In the genomic region with DNA sequence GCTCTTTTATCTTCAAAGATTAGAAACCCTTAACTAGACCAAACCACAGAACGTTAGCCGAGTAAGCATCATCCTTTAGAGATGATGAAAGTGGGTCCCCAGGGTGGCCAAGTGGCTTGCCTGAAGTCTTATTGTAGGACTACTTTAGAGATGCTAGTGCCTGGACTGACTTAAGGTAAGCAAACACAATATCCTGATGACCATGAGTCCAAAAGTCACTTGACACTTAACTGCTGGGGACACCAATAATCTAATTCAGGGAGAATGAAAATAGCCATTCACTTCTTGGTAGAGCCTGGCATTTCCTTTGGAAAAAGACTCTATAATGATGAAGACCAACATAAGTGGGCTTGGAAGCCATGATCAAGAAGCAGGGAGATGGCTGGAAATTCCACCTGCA, we compare ENCODE assay signal across 18 cellular contexts.
DNase-seq lines count a peak whose midpoint lies in the region; ATAC-seq, FAIRE-seq and TF ChIP-seq lines count a peak whose summit lies in the region.
"Had no signal": no experiment of that assay in that cellular context is flagged by ENCODE, and none has a peak within 500 bp of the region (broad histone marks: within the 10 kb centered on the region; RNA-seq: fewer than 3 reads in every experiment).

No MANE protein-coding gene starts in this region.

- no peaks in the 10 kb centered on the region for H3K79me2 ChIP-seq in SK-N-SH (ENCODE audit: insufficient read depth)

- H3K27me3 ChIP-seq in small intestine (ENCODE audit: control insufficient read depth in 2 of 2, insufficient read depth in 2 of 2, low read length in 2 of 2), result no peaks in the 10 kb centered on the region
- no peaks in the 10 kb centered on the region for H3K27me3 ChIP-seq in SK-N-SH (ENCODE audit: insufficient read depth)
- no peaks in the 10 kb centered on the region for H3K27me3 ChIP-seq in suprapubic skin
- H3K27me3 ChIP-seq: BE2C had no signal

- TF ChIP-seq POLR2A in NB4 (IDR thresholded peaks at IDR 0.05; ENCODE audit: extremely low read depth, insufficient read length) (no peak), suprapubic skin (IDR thresholded peaks at IDR 0.05) (no peak)

- TF ChIP-seq EP300 in SK-N-SH (IDR thresholded peaks at IDR 0.05; ENCODE audit: borderline replicate concordance in 1 of 2, low read depth in 1 of 2, low read length in 1 of 2) (no peak), suprapubic skin (IDR thresholded peaks at IDR 0.05) (no peak)

- POLR2A ChIA-PET in SK-N-SH (lab: Yijun Ruan, JAX), result no interaction called here

- H3K9me3 ChIP-seq in small intestine (ENCODE audit: control insufficient read depth, low read depth) (no peaks in the 10 kb centered on the region), SK-N-SH (no peaks in the 10 kb centered on the region), suprapubic skin (no peaks in the 10 kb centered on the region)
- H3K9me3 ChIP-seq: BE2C, HAP-1 had no signal

- DNase-seq in NB4 (ENCODE audit: low read depth) (peak; percentile 70), left colon (no peak), small intestine (peak; percentile 29), SK-N-SH (no peak), suprapubic skin (ENCODE audit: low spot score in 2 of 2) (no peak)
- DNase-seq in stimulated activated CD4-positive, alpha-beta T cell treated with anti-CD3 and anti-CD28 coated beads, Interleukin-4, amount 100 ng/mL, for 24 hours, result no peak
- DNase-seq: ACHN; BE2C; Calu3; CD4-positive, alpha-beta memory T cell; DMS79 treated with DMSO at 0.1 percent for 48 hours; GM23248; IMR-90; KBM-7 had no signal

- H2AFZ ChIP-seq in SK-N-SH (ENCODE audit: low read depth), result no peak overlapping the region
- H2AFZ ChIP-seq: GM23248 had no signal

- no peak overlapping the region for H3K9ac ChIP-seq in SK-N-SH
- H3K9ac ChIP-seq: GM23248 had no signal

- H4K20me1 ChIP-seq in SK-N-SH (ENCODE audit: insufficient read depth), result no peaks in the 10 kb centered on the region

- peaks cover 2 to 3% of the 10 kb centered on the region in 2 donors for H3K4me1 ChIP-seq in small intestine (ENCODE audit: control insufficient read depth in 2 of 2, insufficient read depth in 1 of 2, low read depth in 1 of 2, low read length in 1 of 2)
- H3K4me1 ChIP-seq in SK-N-SH (ENCODE audit: control insufficient read depth in 1 of 2, insufficient read depth in 2 of 2, low read depth in 1 of 2, low read length in 1 of 2), result no peaks in the 10 kb centered on the region; a peak in 1 of 4 replicates
- peaks cover 5% of the 10 kb centered on the region for H3K4me1 ChIP-seq in suprapubic skin
- H3K4me1 ChIP-seq: BE2C, HAP-1 had no signal

- no peak for FAIRE-seq in small intestine (lab: Jason Lieb, UNC)
- FAIRE-seq: A204.1, GM12878 had no signal

- H3K4me3 ChIP-seq in NB4 (ENCODE audit: low read depth, low read length) (no peak overlapping the region), small intestine (ENCODE audit: low read depth in 1 of 2, low read length in 2 of 2) (no peak overlapping the region), SK-N-SH (ENCODE audit: low read depth in 2 of 2, low read length in 1 of 2) (no peak overlapping the region), suprapubic skin (no peak overlapping the region)
- H3K4me3 ChIP-seq: GM12878, GM23248, HAP-1 had no signal

- peak; percentile 64 for ATAC-seq in left colon
- no peak for ATAC-seq in HG02970 (IDR thresholded peaks at IDR 0.05; ENCODE audit: low FRiP score, unreplicated experiment)
- ATAC-seq: GM12878 had no signal

- no peak overlapping the region for H3K4me2 ChIP-seq in SK-N-SH

- TF ChIP-seq RAD21 in SK-N-SH (IDR thresholded peaks at IDR 0.05; ENCODE audit: low read length), result no peak

- CTCF ChIA-PET in SK-N-SH (lab: Yijun Ruan, JAX), result no interaction called here

- no peaks in the 10 kb centered on the region for H3F3A ChIP-seq in SK-N-SH (replicated peaks; ENCODE audit: insufficient read depth)

- H3K27ac ChIP-seq in small intestine (ENCODE audit: low read depth in 1 of 2, low read length in 1 of 2), result no peak overlapping the region
- no peak overlapping the region for H3K27ac ChIP-seq in SK-N-SH (ENCODE audit: low read depth in 2 of 2, low read length in 1 of 2)
- H3K27ac ChIP-seq in suprapubic skin, result no peak overlapping the region
- H3K27ac ChIP-seq: GM23248 had no signal

- 55 to 75% (median 73%) methylated on average over 2 of the region's 2 CpGs for WGBS in small intestine, 3 donors
- WGBS in SK-N-SH (ENCODE audit: low lambda C conversion rate), result 72% methylated on average over 2 of the region's 2 CpGs
- 47% methylated on average over 2 of the region's 2 CpGs for WGBS in suprapubic skin

- no peak for TF ChIP-seq CTCF in NB4 (IDR thresholded peaks at IDR 0.05; ENCODE audit: low read depth, low read length)
- no peak for TF ChIP-seq CTCF in SK-N-SH (IDR thresholded peaks at IDR 0.05)
- no peak for TF ChIP-seq CTCF in suprapubic skin (IDR thresholded peaks at IDR 0.05)

- no peaks in the 10 kb centered on the region for H3K9me2 ChIP-seq in SK-N-SH

- no peaks in the 10 kb centered on the region for H3K36me3 ChIP-seq in small intestine (ENCODE audit: control insufficient read depth in 2 of 2, insufficient read depth in 2 of 2, low read length in 2 of 2)
- H3K36me3 ChIP-seq in SK-N-SH (replicated peaks in 1 of 2; ENCODE audit: control insufficient read depth in 1 of 2, insufficient read depth in 2 of 2, low read length in 1 of 2), result no peaks in the 10 kb centered on the region
- H3K36me3 ChIP-seq in suprapubic skin, result no peaks in the 10 kb centered on the region
- H3K36me3 ChIP-seq: BE2C, HAP-1 had no signal

- intact Hi-C loops in left colon (cut with DNase I, micrococcal nuclease), result no loop called here

TF ChIP-seq in SK-N-SH, 30 proteins besides CTCF, POLR2A, EP300 and RAD21 (continues in another document):
- TF ChIP-seq TEAD4 (IDR thresholded peaks at IDR 0.05; ENCODE audit: borderline replicate concordance, insufficient read depth) (no peak), JUND (IDR thresholded peaks at IDR 0.05) (no peak), MEF2A (IDR thresholded peaks at IDR 0.05; ENCODE audit: borderline replicate concordance, low read depth) (no peak), GATA2 (CRISPR knock-in tag; IDR thresholded peaks at IDR 0.05) (no peak), GABPA (IDR thresholded peaks at IDR 0.05; ENCODE audit: low read depth) (no peak), FOXM1 (IDR thresholded peaks at IDR 0.05; ENCODE audit: low read depth) (no peak), FOSL2 (IDR thresholded peaks at IDR 0.05; ENCODE audit: borderline replicate concordance, low read depth) (no peak), NRF1 (IDR thresholded peaks at IDR 0.05; ENCODE audit: low read depth, low read length) (no peak), FOXJ3 (CRISPR knock-in tag; IDR thresholded peaks at IDR 0.05) (no peak), ELF1 (IDR thresholded peaks at IDR 0.05) (no peak), CHD2 (IDR thresholded peaks at IDR 0.05; ENCODE audit: low read length, partially characterized antibody) (no peak)
- TF ChIP-seq, protein P1, sequence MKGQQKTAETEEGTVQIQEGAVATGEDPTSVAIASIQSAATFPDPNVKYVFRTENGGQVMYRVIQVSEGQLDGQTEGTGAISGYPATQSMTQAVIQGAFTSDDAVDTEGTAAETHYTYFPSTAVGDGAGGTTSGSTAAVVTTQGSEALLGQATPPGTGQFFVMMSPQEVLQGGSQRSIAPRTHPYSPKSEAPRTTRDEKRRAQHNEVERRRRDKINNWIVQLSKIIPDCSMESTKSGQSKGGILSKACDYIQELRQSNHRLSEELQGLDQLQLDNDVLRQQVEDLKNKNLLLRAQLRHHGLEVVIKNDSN (IDR thresholded peaks at IDR 0.05; ENCODE audit: borderline replicate concordance, low read depth), result no peak
- TF ChIP-seq, protein P2, sequence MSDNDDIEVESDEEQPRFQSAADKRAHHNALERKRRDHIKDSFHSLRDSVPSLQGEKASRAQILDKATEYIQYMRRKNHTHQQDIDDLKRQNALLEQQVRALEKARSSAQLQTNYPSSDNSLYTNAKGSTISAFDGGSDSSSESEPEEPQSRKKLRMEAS (IDR thresholded peaks at IDR 0.05; ENCODE audit: low read depth), result no peak
- TF ChIP-seq, protein P3, sequence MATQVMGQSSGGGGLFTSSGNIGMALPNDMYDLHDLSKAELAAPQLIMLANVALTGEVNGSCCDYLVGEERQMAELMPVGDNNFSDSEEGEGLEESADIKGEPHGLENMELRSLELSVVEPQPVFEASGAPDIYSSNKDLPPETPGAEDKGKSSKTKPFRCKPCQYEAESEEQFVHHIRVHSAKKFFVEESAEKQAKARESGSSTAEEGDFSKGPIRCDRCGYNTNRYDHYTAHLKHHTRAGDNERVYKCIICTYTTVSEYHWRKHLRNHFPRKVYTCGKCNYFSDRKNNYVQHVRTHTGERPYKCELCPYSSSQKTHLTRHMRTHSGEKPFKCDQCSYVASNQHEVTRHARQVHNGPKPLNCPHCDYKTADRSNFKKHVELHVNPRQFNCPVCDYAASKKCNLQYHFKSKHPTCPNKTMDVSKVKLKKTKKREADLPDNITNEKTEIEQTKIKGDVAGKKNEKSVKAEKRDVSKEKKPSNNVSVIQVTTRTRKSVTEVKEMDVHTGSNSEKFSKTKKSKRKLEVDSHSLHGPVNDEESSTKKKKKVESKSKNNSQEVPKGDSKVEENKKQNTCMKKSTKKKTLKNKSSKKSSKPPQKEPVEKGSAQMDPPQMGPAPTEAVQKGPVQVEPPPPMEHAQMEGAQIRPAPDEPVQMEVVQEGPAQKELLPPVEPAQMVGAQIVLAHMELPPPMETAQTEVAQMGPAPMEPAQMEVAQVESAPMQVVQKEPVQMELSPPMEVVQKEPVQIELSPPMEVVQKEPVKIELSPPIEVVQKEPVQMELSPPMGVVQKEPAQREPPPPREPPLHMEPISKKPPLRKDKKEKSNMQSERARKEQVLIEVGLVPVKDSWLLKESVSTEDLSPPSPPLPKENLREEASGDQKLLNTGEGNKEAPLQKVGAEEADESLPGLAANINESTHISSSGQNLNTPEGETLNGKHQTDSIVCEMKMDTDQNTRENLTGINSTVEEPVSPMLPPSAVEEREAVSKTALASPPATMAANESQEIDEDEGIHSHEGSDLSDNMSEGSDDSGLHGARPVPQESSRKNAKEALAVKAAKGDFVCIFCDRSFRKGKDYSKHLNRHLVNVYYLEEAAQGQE (IDR thresholded peaks at IDR 0.05; ENCODE audit: low read depth, low read length), result no peak

Comparison
In these comparisons a context has a peak if more than half of its experiments do, and no peak if none do; other contexts are left out.
1. DNase-seq: peak in NB4 (single experiment) and small intestine (single experiment); none in left colon (0 of 2), SK-N-SH (single experiment), stimulated activated CD4-positive, alpha-beta T cell treated with anti-CD3 and anti-CD28 coated beads, Interleukin-4, amount 100 ng/mL, for 24 hours (single experiment) and suprapubic skin (0 of 2).